1 cellular context compared by ENCODE assay signal in the genomic region with DNA sequence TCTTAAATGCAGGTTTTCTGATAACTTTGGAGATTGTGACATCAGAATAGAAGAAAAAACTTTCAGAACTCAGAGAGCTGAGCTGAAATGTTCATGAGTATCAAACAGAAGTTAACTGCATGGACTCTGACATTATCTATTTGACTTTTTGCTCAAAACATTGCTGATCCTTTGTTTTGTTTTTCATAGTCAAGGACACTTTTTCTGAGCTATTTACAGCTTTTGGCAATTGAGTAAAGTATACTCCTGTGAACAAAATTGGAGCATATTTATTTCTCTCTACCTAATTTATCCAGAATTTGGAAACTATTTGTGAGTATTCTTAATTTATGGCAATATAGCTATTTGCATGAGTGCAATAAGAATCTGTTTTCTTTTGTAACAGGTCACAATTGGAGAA.
A peak's percentile ranks its signal among the peaks of the same experiment; 100 is the strongest.
TF ChIP-seq lines count a peak whose summit lies in the region.

No MANE protein-coding gene starts in this region.

TF ChIP-seq in K562, 482 proteins besides CTCF, POLR2A, EP300 and RAD21:
- TF ChIP-seq, protein P1, sequence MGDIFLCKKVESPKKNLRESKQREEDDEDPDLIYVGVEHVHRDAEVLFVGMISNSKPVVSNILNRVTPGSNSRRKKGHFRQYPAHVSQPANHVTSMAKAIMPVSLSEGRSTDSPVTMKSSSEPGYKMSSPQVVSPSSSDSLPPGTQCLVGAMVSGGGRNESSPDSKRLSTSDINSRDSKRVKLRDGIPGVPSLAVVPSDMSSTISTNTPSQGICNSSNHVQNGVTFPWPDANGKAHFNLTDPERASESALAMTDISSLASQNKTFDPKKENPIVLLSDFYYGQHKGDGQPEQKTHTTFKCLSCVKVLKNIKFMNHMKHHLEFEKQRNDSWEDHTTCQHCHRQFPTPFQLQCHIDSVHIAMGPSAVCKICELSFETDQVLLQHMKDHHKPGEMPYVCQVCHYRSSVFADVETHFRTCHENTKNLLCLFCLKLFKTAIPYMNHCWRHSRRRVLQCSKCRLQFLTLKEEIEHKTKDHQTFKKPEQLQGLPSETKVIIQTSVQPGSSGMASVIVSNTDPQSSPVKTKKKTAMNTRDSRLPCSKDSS (IDR thresholded peaks at IDR 0.05; ENCODE audit: low read depth, partially characterized antibody), result peak; percentile 76
- TF ChIP-seq TRIM28 (IDR thresholded peaks at IDR 0.05) (peak; percentile 89), POLR3A (IDR thresholded peaks at IDR 0.05; ENCODE audit: borderline replicate concordance, extremely low read depth, insufficient read depth, insufficient read length) (no peak), CBX3 (IDR thresholded peaks at IDR 0.05; ENCODE audit: borderline replicate concordance in 1 of 2, low read length in 2 of 2) (peak in 1 of 2 experiments; percentile 97; a peak in 2 of 3 replicates), CEBPZ (IDR thresholded peaks at IDR 0.05; ENCODE audit: borderline replicate concordance, low read depth, low read length) (peak; percentile 62; the same call in 1 of the 2 replicates), TRIM24 (IDR thresholded peaks at IDR 0.05) (0 out of 4 replicates have a peak, but pooled peaks of 1 of the 2 experiments have one; percentile 16)
- TF ChIP-seq, protein P2, sequence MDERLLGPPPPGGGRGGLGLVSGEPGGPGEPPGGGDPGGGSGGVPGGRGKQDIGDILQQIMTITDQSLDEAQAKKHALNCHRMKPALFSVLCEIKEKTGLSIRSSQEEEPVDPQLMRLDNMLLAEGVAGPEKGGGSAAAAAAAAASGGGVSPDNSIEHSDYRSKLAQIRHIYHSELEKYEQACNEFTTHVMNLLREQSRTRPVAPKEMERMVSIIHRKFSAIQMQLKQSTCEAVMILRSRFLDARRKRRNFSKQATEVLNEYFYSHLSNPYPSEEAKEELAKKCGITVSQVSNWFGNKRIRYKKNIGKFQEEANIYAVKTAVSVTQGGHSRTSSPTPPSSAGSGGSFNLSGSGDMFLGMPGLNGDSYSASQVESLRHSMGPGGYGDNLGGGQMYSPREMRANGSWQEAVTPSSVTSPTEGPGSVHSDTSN (CRISPR knock-in tag; IDR thresholded peaks at IDR 0.05; ENCODE audit: low read depth), result no peak
- TF ChIP-seq, protein P2 (tag; conservative IDR thresholded peaks at IDR 0.05; ENCODE audit: low read depth), result no peak
